ENCODE assay signal across 29 cellular contexts in genomic region chr14:32374155-32374554, GRCh38. TPM values are rescaled to one million over a fixed set of nuclear protein-coding genes. Genes with fewer than 3 reads are reported as not detected.
DNase-seq lines count a peak whose midpoint lies in the region; ATAC-seq, FAIRE-seq and TF ChIP-seq lines count a peak whose summit lies in the region.
"Had no signal": no experiment of that assay in that cellular context is flagged by ENCODE, and none has a peak within 500 bp of the region (broad histone marks: within the 10 kb centered on the region; RNA-seq: fewer than 3 reads in every experiment).

No MANE protein-coding gene starts in this region.

- no peaks in the 10 kb centered on the region for H3K79me1 ChIP-seq in mesenchymal stem cell (replicated peaks; ENCODE audit: low read length, poor library complexity, severe bottlenecking)

- no peak for TF ChIP-seq CTCF in D721Med (IDR thresholded peaks at IDR 0.05; ENCODE audit: insufficient read depth, missing control alignments)
- no peak for TF ChIP-seq CTCF in RWPE2 (IDR thresholded peaks at IDR 0.05; ENCODE audit: poor library complexity, severe bottlenecking)
- no peak for TF ChIP-seq CTCF in dorsolateral prefrontal cortex (IDR thresholded peaks at IDR 0.05 in 54 of 56, conservative IDR thresholded peaks at IDR 0.05 in 2 of 56; ENCODE audit: low read depth in 1 of 56, partially characterized antibody in 56 of 56)

- no peak overlapping the region for H3K4ac ChIP-seq in mesenchymal stem cell (ENCODE audit: low read depth in 1 of 2, low read length in 2 of 2)

- H2BK120ac ChIP-seq in mesenchymal stem cell (ENCODE audit: low read depth, low read length), result no peak overlapping the region

- no peak overlapping the region for H3K4me2 ChIP-seq in mesenchymal stem cell (ENCODE audit: low read length, poor library complexity, severe bottlenecking)
- H3K4me2 ChIP-seq: A549, hepatocyte had no signal

- no peak overlapping the region for H3K4me3 ChIP-seq in RWPE2 (ENCODE audit: severe bottlenecking)
- H3K4me3 ChIP-seq in dorsolateral prefrontal cortex, result peak overlapping the region in 3 of 59 donors; percentile 0 to 6 (median 2)
- no peak overlapping the region for H3K4me3 ChIP-seq in mesenchymal stem cell (ENCODE audit: insufficient read depth in 1 of 2, low read depth in 1 of 2, low read length in 2 of 2)
- H3K4me3 ChIP-seq: A549, gastrocnemius medialis, hepatocyte, left lung, prostate gland, tibial artery had no signal

- DNase-seq in D721Med (ENCODE audit: insufficient read length, low spot score), result no peak
- no peak for DNase-seq in RWPE2 (ENCODE audit: low spot score)
- DNase-seq in dorsolateral prefrontal cortex, result no peak
- DNase-seq in mesenchymal stem cell, result peak; percentile 33
- DNase-seq in nucleus accumbens (lab: John Stamatoyannopoulos, UW), result no peak
- no peak for DNase-seq in head of caudate nucleus
- DNase-seq in NCI-H2107 treated with DMSO at 0.1 percent for 48 hours (lab: John Stamatoyannopoulos, UW; ENCODE audit: unreplicated experiment), result no peak
- DNase-seq: activated CD4-positive, alpha-beta T cell treated with anti-CD3 and anti-CD28 coated beads for 4 hours; activated effector memory CD4-positive, alpha-beta T cell treated with anti-CD3 and anti-CD28 coated beads, Interleukin-2, amount 50 U/mL, for 16 hours; activated naive CD8-positive, alpha-beta T cell treated with anti-CD3 and anti-CD28 coated beads for 36 hours; activated T-cell treated with anti-CD3 and anti-CD28 coated beads for 4 hours; CD8-positive, alpha-beta T cell; cerebellar nuclear complex; DMS 273 treated with DMSO at 0.1 percent for 48 hours; gastrocnemius medialis; H7; KG1; left lung; MM.1S; NCI-H1417; NCI-H2081 treated with DMSO at 0.1 percent for 48 hours; NCI-H446; NCI-H774; RPMI8226; tibial artery had no signal

- H3K18ac ChIP-seq in mesenchymal stem cell (ENCODE audit: low read depth in 1 of 2, low read length in 2 of 2), result no peak overlapping the region

- peaks cover 48% of the 10 kb centered on the region for H3K4me1 ChIP-seq in RWPE2 (ENCODE audit: insufficient read depth, poor library complexity, severe bottlenecking)
- no peaks in the 10 kb centered on the region for H3K4me1 ChIP-seq in mesenchymal stem cell (ENCODE audit: control insufficient read depth, insufficient read depth, low read depth, low read length)
- H3K4me1 ChIP-seq: gastrocnemius medialis, left lung, prostate gland had no signal

- no peaks in the 10 kb centered on the region for H3K9me3 ChIP-seq in RWPE2 (ENCODE audit: severe bottlenecking)
- no peaks in the 10 kb centered on the region for H3K9me3 ChIP-seq in mesenchymal stem cell (ENCODE audit: control insufficient read depth, low read length)
- H3K9me3 ChIP-seq: A549, gastrocnemius medialis, left lung, prostate gland, tibial artery had no signal

- H4K91ac ChIP-seq in mesenchymal stem cell (ENCODE audit: low read length), result no peak overlapping the region

- no peak overlapping the region for H2BK5ac ChIP-seq in mesenchymal stem cell (ENCODE audit: low read depth, low read length, poor library complexity, severe bottlenecking)

- no peak overlapping the region for H3K9ac ChIP-seq in mesenchymal stem cell (ENCODE audit: low read length)

- H3K27me3 ChIP-seq in RWPE2 (ENCODE audit: insufficient read depth, poor library complexity, severe bottlenecking) (no peaks in the 10 kb centered on the region), dorsolateral prefrontal cortex (no peaks in the 10 kb centered on the region), mesenchymal stem cell (ENCODE audit: control insufficient read depth in 1 of 2, insufficient read depth in 1 of 2, low read length in 2 of 2) (no peaks in the 10 kb centered on the region)
- H3K27me3 ChIP-seq: gastrocnemius medialis, hepatocyte, left lung, tibial artery had no signal

- intact Hi-C loops in dorsolateral prefrontal cortex (cut with DNase I) (no loop called here), head of caudate nucleus (cut with DNase I) (no loop called here)

- H2AFZ ChIP-seq in mesenchymal stem cell (ENCODE audit: low read depth, low read length), result no peak overlapping the region
- H2AFZ ChIP-seq: hepatocyte had no signal

- no peak overlapping the region for H2BK15ac ChIP-seq in mesenchymal stem cell (ENCODE audit: low read depth, poor library complexity, severe bottlenecking)

- no peak overlapping the region for H2AK5ac ChIP-seq in mesenchymal stem cell (ENCODE audit: low read length, severe bottlenecking)

- H3K27ac ChIP-seq in RWPE2 (ENCODE audit: poor library complexity, severe bottlenecking), result peak overlapping the region; percentile 86
- H3K27ac ChIP-seq in dorsolateral prefrontal cortex, result peak overlapping the region in 46 of 59 donors; percentile 10 to 96 (median 50)
- no peak overlapping the region for H3K27ac ChIP-seq in mesenchymal stem cell (ENCODE audit: low read length, poor library complexity, severe bottlenecking)
- H3K27ac ChIP-seq: A549, gastrocnemius medialis, hepatocyte, left lung, prostate gland, tibial artery had no signal

- H3K14ac ChIP-seq in mesenchymal stem cell (ENCODE audit: low read length in 2 of 2), result no peak overlapping the region

- WGBS in mesenchymal stem cell, result 76% methylated on average over 3 of the region's 3 CpGs

- no peaks in the 10 kb centered on the region for H3K36me3 ChIP-seq in RWPE2 (ENCODE audit: low read depth)
- H3K36me3 ChIP-seq in mesenchymal stem cell (ENCODE audit: control insufficient read depth in 1 of 2, insufficient read depth in 2 of 2, low read depth in 1 of 2, low read length in 2 of 2), result no peaks in the 10 kb centered on the region
- H3K36me3 ChIP-seq: gastrocnemius medialis, left lung, prostate gland, tibial artery had no signal

- no peak overlapping the region for H4K8ac ChIP-seq in mesenchymal stem cell (ENCODE audit: low read length)

- no peak overlapping the region for H2BK12ac ChIP-seq in mesenchymal stem cell (ENCODE audit: low read length in 2 of 2)

- ATAC-seq in RWPE2 (ENCODE audit: low read depth) (peak; percentile 22; the same call in 1 of the 3 replicates), HG03457 (IDR thresholded peaks at IDR 0.05; ENCODE audit: unreplicated experiment) (no peak)
- ATAC-seq: A549; CD8-positive, alpha-beta T cell; gastrocnemius medialis; left lung had no signal

- no peak overlapping the region for H3K23ac ChIP-seq in mesenchymal stem cell (ENCODE audit: low read length in 2 of 2)

- FAIRE-seq in D721Med (lab: Jason Lieb, UNC), result peak; percentile 77
- FAIRE-seq: A549 had no signal

RNA-seq across cellular contexts. Expression of gene AKAP6, which starts 45.1 kb away (rescaled TPM):
- total RNA-seq in dorsolateral prefrontal cortex, result 100 to 1,000 TPM; 160 to 396 (median 286) TPM
- polyA plus RNA-seq in mesenchymal stem cell (2013, experiment 1 of 2), result 1.1 TPM
- polyA plus RNA-seq in mesenchymal stem cell (2013, experiment 2 of 2), result 1.00 TPM
